Comparison of ENCODE assay signal across 2 cellular contexts in genomic region chr11:72233056-72233772, GRCh38.
A peak's percentile ranks its signal among the peaks of the same experiment; 100 is the strongest.
TF ChIP-seq lines count a peak whose summit lies in the region.

No MANE protein-coding gene starts in this region.

TF ChIP-seq in SK-N-SH treated with all-trans-retinoic acid at 6 μM for 48 hours, 23 proteins besides CTCF, POLR2A, EP300 and RAD21 (continued from another document):
- peak; percentile 81 for TF ChIP-seq CSRNP3 (CRISPR knock-in tag; IDR thresholded peaks at IDR 0.05)

TF ChIP-seq in SK-N-SH, 30 proteins besides CTCF, POLR2A, EP300 and RAD21 (continued from another document):
- TF ChIP-seq REST (IDR thresholded peaks at IDR 0.05; ENCODE audit: low read depth, low read length), result no peak
- no peak for TF ChIP-seq RFX5 (IDR thresholded peaks at IDR 0.05; ENCODE audit: low read length)
- no peak for TF ChIP-seq IRF3 (IDR thresholded peaks at IDR 0.05; ENCODE audit: low read depth, low read length)
- TF ChIP-seq TCF12 (IDR thresholded peaks at IDR 0.05), result no peak
- TF ChIP-seq MEF2A (IDR thresholded peaks at IDR 0.05; ENCODE audit: borderline replicate concordance, low read depth), result no peak
- TF ChIP-seq USF1 (IDR thresholded peaks at IDR 0.05; ENCODE audit: borderline replicate concordance, low read depth), result no peak
- TF ChIP-seq PBX3 (IDR thresholded peaks at IDR 0.05), result no peak
- TF ChIP-seq POLR2AphosphoS5 (IDR thresholded peaks at IDR 0.05; ENCODE audit: low read depth, low read length), result no peak
